ENCODE assay signal across 14 cellular contexts in the genomic region with DNA sequence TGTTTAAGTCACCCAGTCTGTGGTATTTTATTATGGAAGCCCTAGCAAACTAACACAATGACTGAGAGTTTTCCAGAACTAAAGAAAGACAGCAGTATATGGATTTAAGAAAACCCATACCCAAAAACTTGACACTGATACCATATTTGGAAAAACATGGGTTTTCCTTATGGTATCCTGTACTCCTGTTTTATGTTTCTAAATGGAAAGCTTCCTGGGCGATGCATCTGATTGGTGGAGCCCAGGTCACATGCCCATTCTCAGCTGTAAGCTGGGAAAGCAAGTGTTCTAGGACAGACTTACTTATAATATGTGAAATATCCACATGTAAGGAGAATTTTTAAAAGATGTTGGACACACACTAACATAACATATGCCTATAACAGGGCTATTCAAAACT. TPM values are rescaled to one million over a fixed set of nuclear protein-coding genes. Genes with fewer than 3 reads are reported as not detected.
DNase-seq lines count a peak whose midpoint lies in the region; ATAC-seq and TF ChIP-seq lines count a peak whose summit lies in the region.
"Had no signal": no experiment of that assay in that cellular context is flagged by ENCODE, and none has a peak within 500 bp of the region (broad histone marks: within the 10 kb centered on the region; RNA-seq: fewer than 3 reads in every experiment).

No MANE protein-coding gene starts in this region.

- CTCF ChIA-PET in OCI-LY7 (lab: Charles Lee; ENCODE audit: unreplicated experiment): interaction anchor here (0.7 kb wide), 1 partner anchor 15 kb away, joined by 4 read pairs; no protein-coding TSS in a partner anchor

- no peaks in the 10 kb centered on the region for H3K9me2 ChIP-seq in OCI-LY7 (ENCODE audit: insufficient read depth, low read length)

- H3K27me3 ChIP-seq in right cardiac atrium (ENCODE audit: control insufficient read depth, insufficient read depth): no peaks in the 10 kb centered on the region

- H3K4me3 Mint-ChIP-seq in glutamatergic neuron (ENCODE audit: unreplicated experiment): no peak overlapping the region
- H3K4me3 Mint-ChIP-seq: HFFc6 had no signal

- H3K9me3 Mint-ChIP-seq in glutamatergic neuron (ENCODE audit: unreplicated experiment): peaks cover 9% of the 10 kb centered on the region
- H3K9me3 Mint-ChIP-seq: HFFc6 had no signal

- POLR2A ChIA-PET in OCI-LY7 (lab: Charles Lee): interaction anchor here (0.8 to 2.5 kb wide), 3 partner anchors 12 to 293 kb away, joined by 3 to 9 read pairs (median 6); no protein-coding TSS in a partner anchor

- peaks cover 6% of the 10 kb centered on the region; the same call in 1 of the 2 replicates for H4K20me1 ChIP-seq in OCI-LY7 (ENCODE audit: insufficient read depth, low read length)

- no peak overlapping the region for H3K27ac ChIP-seq in right cardiac atrium (ENCODE audit: low read length)
- H3K27ac ChIP-seq in OCI-LY7 (ENCODE audit: low read depth, low read length, poor library complexity, severe bottlenecking): no peak overlapping the region
- H3K27ac ChIP-seq: epithelial cell of prostate, neutrophil had no signal

- no peak for ATAC-seq in right cardiac atrium
- no peak for ATAC-seq in left ventricle myocardium superior
- no peak for ATAC-seq in HG03097 (IDR thresholded peaks at IDR 0.05; ENCODE audit: low FRiP score, unreplicated experiment)
- no peak for ATAC-seq in GM21381 (IDR thresholded peaks at IDR 0.05; ENCODE audit: unreplicated experiment)

- DNase-seq in right cardiac atrium: peak in 2 of 3 donors; percentile 43 to 72
- DNase-seq in left ventricle myocardium superior: no peak
- no peak for DNase-seq in OCI-LY7 (ENCODE audit: low spot score)
- peak; percentile 51 for DNase-seq in fibroblast of peridontal ligament (ENCODE audit: extremely low read depth)
- DNase-seq in glutamatergic neuron: no peak
- DNase-seq in NCI-H1694 (lab: John Stamatoyannopoulos, UW): no peak
- DNase-seq: activated T-cell treated with anti-CD3 and anti-CD28 coated beads for 4 hours, GDM1, HFFc6, NCI-H2171 treated with DMSO at 0.1 percent for 48 hours had no signal

- peaks cover 2% of the 10 kb centered on the region for H3K27me3 Mint-ChIP-seq in glutamatergic neuron (ENCODE audit: unreplicated experiment)

- no peaks in the 10 kb centered on the region for H3K79me2 ChIP-seq in OCI-LY7 (ENCODE audit: insufficient read depth, low read depth, low read length)

- peaks cover 6% of the 10 kb centered on the region for H3K4me1 ChIP-seq in right cardiac atrium (ENCODE audit: control insufficient read depth, insufficient read depth, low read length)
- peaks cover 42% of the 10 kb centered on the region for H3K4me1 ChIP-seq in OCI-LY7 (ENCODE audit: insufficient read depth, low read length, poor library complexity, severe bottlenecking)

- no peak for TF ChIP-seq CTCF in OCI-LY7 (conservative IDR thresholded peaks at IDR 0.05; ENCODE audit: low read length)
- no peak for TF ChIP-seq CTCF in glutamatergic neuron (IDR thresholded peaks at IDR 0.05; ENCODE audit: partially characterized antibody, unreplicated experiment)

- H2AFZ ChIP-seq in OCI-LY7 (ENCODE audit: low read length): no peak overlapping the region

- H3K9me3 ChIP-seq in right cardiac atrium (ENCODE audit: control insufficient read depth, low read length) (no peaks in the 10 kb centered on the region), OCI-LY7 (ENCODE audit: low read length) (no peaks in the 10 kb centered on the region)
- H3K9me3 ChIP-seq: neutrophil had no signal

- H3K4me3 ChIP-seq in right cardiac atrium (ENCODE audit: low read length) (no peak overlapping the region), OCI-LY7 (ENCODE audit: low read depth, low read length, poor library complexity, severe bottlenecking) (peak overlapping the region; percentile 74)

- WGBS in right cardiac atrium: 88% methylated on average over 1 of the region's 1 CpG

- BruUV-seq in OCI-LY7 (replicated peaks; lab: Mats Ljungman, UMichigan): no TSS peak

- H3K36me3 ChIP-seq in OCI-LY7 (ENCODE audit: insufficient read depth, low read length): no peaks in the 10 kb centered on the region
- H3K36me3 ChIP-seq: neutrophil had no signal

- H3K4me2 ChIP-seq in OCI-LY7 (ENCODE audit: low read length): peak overlapping the region; percentile 94

- peaks cover 9% of the 10 kb centered on the region for H3K4me1 Mint-ChIP-seq in glutamatergic neuron (ENCODE audit: low read depth, unreplicated experiment)

- no peaks in the 10 kb centered on the region for H3K36me3 Mint-ChIP-seq in glutamatergic neuron (ENCODE audit: unreplicated experiment)

- intact Hi-C loops in right cardiac atrium (cut with DNase I) (loop anchor here (2.0 to 5.0 kb wide), 5 partner anchors 48 to 348 kb away; partner anchors contain the start of genes PARP2 (in 2 of the 4) and CCNB1IP1 (in 1 of the 4)), left ventricle myocardium superior (cut with micrococcal nuclease) (loop anchor here (5.0 kb wide), 1 partner anchor 68 kb away; no protein-coding TSS in a partner anchor), OCI-LY7 (cut with micrococcal nuclease; ENCODE audit: unreplicated experiment) (loop anchor here (5.0 to 10.0 kb wide), 4 partner anchors 218 to 425 kb away; partner anchors contain the start of genes PIP4P1 and TMEM253)

- no peak overlapping the region for H3K27ac Mint-ChIP-seq in glutamatergic neuron (ENCODE audit: unreplicated experiment)
- H3K27ac Mint-ChIP-seq: HFFc6 had no signal

RNA-seq across cellular contexts. Expression of gene RNASE4, which starts 4.5 kb away (rescaled TPM):
- 10 to 100 TPM; 18.0 to 20.0 (median 19.0) TPM for total RNA-seq in right cardiac atrium
- 31.3 TPM for polyA plus RNA-seq in right cardiac atrium
- 8.1 TPM for total RNA-seq in left ventricle myocardium superior
- not detected in 2 replicates for total RNA-seq in OCI-LY7 (2014; rRNA removed; shearing (Covaris generic))
- total RNA-seq in OCI-LY7 (2022): not detected in 2 replicates
- 1.7 TPM for total RNA-seq in glutamatergic neuron (ENCODE audit: unreplicated experiment)

RNA-seq across cellular contexts. Expression of gene ANG, which starts 8.7 kb away (rescaled TPM):
- total RNA-seq in right cardiac atrium (1 to 10 TPM; 6.1 to 7.9 (median 7.1) TPM), left ventricle myocardium superior (4.0 TPM), OCI-LY7 (2022) (not detected in 2 replicates), glutamatergic neuron (ENCODE audit: unreplicated experiment) (1.7 TPM)
- polyA plus RNA-seq in right cardiac atrium: 11.0 TPM
- total RNA-seq in OCI-LY7 (2014; rRNA removed; shearing (Covaris generic)): not detected in 2 replicates

RNA-seq across cellular contexts. Expression of gene OR6S1, which starts 38.4 kb away (rescaled TPM):
- total RNA-seq in right cardiac atrium (not detected), left ventricle myocardium superior (not detected), OCI-LY7 (2022) (not detected in 2 replicates), glutamatergic neuron (ENCODE audit: unreplicated experiment) (not detected)
- polyA plus RNA-seq in right cardiac atrium: not detected
- not detected in 2 replicates for total RNA-seq in OCI-LY7 (2014; rRNA removed; shearing (Covaris generic))
- total RNA-seq: HFFc6 had no signal

Comparison
In these comparisons a context has a peak if more than half of its experiments do, and no peak if none do; other contexts are left out.
1. DNase-seq: peak in right cardiac atrium (2 of 3) and fibroblast of peridontal ligament (single experiment); none in left ventricle myocardium superior (single experiment), OCI-LY7 (single experiment), glutamatergic neuron (single experiment) and NCI-H1694 (single experiment).